In the genomic region with DNA sequence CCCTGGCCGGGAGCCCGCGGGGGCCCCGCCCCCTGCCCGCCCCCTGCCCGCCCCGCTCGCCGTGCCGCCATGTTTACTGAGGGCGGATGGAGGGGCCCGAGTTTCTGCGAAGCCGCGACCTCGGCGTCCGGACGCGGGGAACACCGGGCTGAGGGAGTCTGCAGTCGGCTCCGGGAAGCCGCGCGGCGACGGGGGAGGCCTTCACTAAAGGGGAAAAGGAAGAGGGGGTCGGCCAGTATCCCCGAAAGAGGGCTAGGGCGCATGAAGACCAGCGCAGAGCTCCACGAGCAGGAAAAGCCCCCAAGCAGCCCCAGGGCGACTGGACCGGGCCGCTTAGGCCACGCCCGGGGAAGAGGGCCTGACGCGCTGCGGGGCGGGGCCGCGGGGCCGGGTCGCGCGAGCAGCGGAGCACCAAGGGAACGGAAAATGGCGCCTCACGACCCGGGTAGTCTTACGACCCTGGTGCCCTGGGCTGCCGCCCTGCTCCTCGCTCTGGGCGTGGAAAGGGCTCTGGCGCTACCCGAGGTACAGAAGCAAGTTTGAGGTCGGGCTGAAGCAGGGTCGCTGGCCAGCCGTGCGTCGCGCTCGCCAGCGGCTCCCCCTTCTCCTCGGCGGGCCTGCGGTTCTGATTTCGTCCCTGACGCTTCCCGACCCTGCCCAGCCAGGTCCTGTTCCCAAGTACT, we compare ENCODE assay signal across 8 cellular contexts. TPM values are rescaled to one million over a fixed set of nuclear protein-coding genes. Genes with fewer than 3 reads are reported as not detected.
DNase-seq lines count a peak whose midpoint lies in the region; ATAC-seq and TF ChIP-seq lines count a peak whose summit lies in the region.

A gene with protein sequence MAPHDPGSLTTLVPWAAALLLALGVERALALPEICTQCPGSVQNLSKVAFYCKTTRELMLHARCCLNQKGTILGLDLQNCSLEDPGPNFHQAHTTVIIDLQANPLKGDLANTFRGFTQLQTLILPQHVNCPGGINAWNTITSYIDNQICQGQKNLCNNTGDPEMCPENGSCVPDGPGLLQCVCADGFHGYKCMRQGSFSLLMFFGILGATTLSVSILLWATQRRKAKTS (plus strand): TSS at position 99 of the 683 bp plus-strand sequence. CDS start 328 bp downstream, at position 427.
A gene (minus strand): TSS at position 326 of the 683 bp plus-strand sequence. CDS start 4,618 bp downstream, outside the sequence.

- peaks cover 39 to 45% of the 10 kb centered on the region in 2 experiments for H3K4me1 Mint-ChIP-seq in H9
- peaks cover 41 to 44% of the 10 kb centered on the region in 2 donors for H3K4me1 Mint-ChIP-seq in natural killer cell treated with Interleukin-12 subunit alpha and Interleukin-12 subunit beta and Interleukin-15 and Interleukin-18, amount 100 ng/mL, for 72 hours (ENCODE audit: low read depth in 2 of 2)

- peak within 1 kb of the TSS; percentile 96 for H3K14ac ChIP-seq in H9 (ENCODE audit: insufficient read depth, low read length)

- no peak for TF ChIP-seq CTCF in H9 (conservative IDR thresholded peaks at IDR 0.05)
- TF ChIP-seq CTCF in RWPE2 (IDR thresholded peaks at IDR 0.05; ENCODE audit: poor library complexity, severe bottlenecking) = no peak

- peak; percentile 85 for ATAC-seq in RWPE2 (ENCODE audit: low read depth)
- ATAC-seq in natural killer cell treated with Interleukin-12 subunit alpha and Interleukin-12 subunit beta and Interleukin-15 and Interleukin-18, amount 100 ng/mL, for 72 hours = peak; percentile 94 to 95

- no peak within 1 kb of the TSS for H3K4ac ChIP-seq in H9 (ENCODE audit: low read depth, low read length)

- H3K79me2 ChIP-seq in H9 (ENCODE audit: insufficient read depth, low read length) = no peaks in the 10 kb centered on the region

- peaks cover 26 to 59% (median 50%) of the 10 kb centered on the region in 3 experiments for H3K36me3 Mint-ChIP-seq in H9 (ENCODE audit: insufficient read depth in 1 of 3, low read depth in 3 of 3)
- H3K36me3 Mint-ChIP-seq in natural killer cell treated with Interleukin-12 subunit alpha and Interleukin-12 subunit beta and Interleukin-15 and Interleukin-18, amount 100 ng/mL, for 72 hours = peaks cover 16% of the 10 kb centered on the region

- peak within 1 kb of the TSS; percentile 13 for H3K56ac ChIP-seq in H9 (ENCODE audit: insufficient read length, low read depth, low read length)

- H3K9ac ChIP-seq in H9 (ENCODE audit: extremely low read depth, insufficient read length, low read length) = peak within 1 kb of the TSS; percentile 96

- H4K91ac ChIP-seq in H9 (ENCODE audit: insufficient read length, low read depth, low read length) = no peak within 1 kb of the TSS

- peaks cover 12% of the 10 kb centered on the region for H3K23me2 ChIP-seq in H9 (ENCODE audit: insufficient read length, low read depth, low read length, poor library complexity, severe bottlenecking)

- no peak within 1 kb of the TSS for H2BK120ac ChIP-seq in H9 (ENCODE audit: low read depth, low read length, poor library complexity, severe bottlenecking)

- H3K27me3 Mint-ChIP-seq in H9 (ENCODE audit: low read depth) = no peaks in the 10 kb centered on the region
- H3K27me3 Mint-ChIP-seq in natural killer cell treated with Interleukin-12 subunit alpha and Interleukin-12 subunit beta and Interleukin-15 and Interleukin-18, amount 100 ng/mL, for 72 hours = no peaks in the 10 kb centered on the region

- peak within 1 kb of the TSS; percentile 79 for H3K4me3 ChIP-seq in RWPE2 (ENCODE audit: severe bottlenecking)

- peak within 1 kb of the TSS; percentile 99 for H3K4me3 Mint-ChIP-seq in H9
- peak within 1 kb of the TSS; percentile 99 for H3K4me3 Mint-ChIP-seq in natural killer cell treated with Interleukin-12 subunit alpha and Interleukin-12 subunit beta and Interleukin-15 and Interleukin-18, amount 100 ng/mL, for 72 hours

- peak within 1 kb of the TSS; percentile 20 for H4K5ac ChIP-seq in H9 (ENCODE audit: insufficient read length, low read depth, low read length)

- H2AK5ac ChIP-seq in H9 (ENCODE audit: insufficient read length, low read length) = no peak within 1 kb of the TSS

- peak within 1 kb of the TSS; percentile 88 for H3K18ac ChIP-seq in H9 (ENCODE audit: insufficient read length, low read depth, low read length)

- no peak within 1 kb of the TSS for H2BK15ac ChIP-seq in H9 (ENCODE audit: low read depth, low read length)

- H3K9me3 ChIP-seq in H9 (ENCODE audit: control insufficient read depth, low read depth, low read length) (no peaks in the 10 kb centered on the region), RWPE2 (ENCODE audit: severe bottlenecking) (no peaks in the 10 kb centered on the region)

- peaks cover 54% of the 10 kb centered on the region for H3K36me3 ChIP-seq in RWPE2 (ENCODE audit: low read depth)

- DNase-seq in ELR (ENCODE audit: low read depth) (peak; percentile 90), H9 (peak; percentile 91), M059J (ENCODE audit: low read depth) (peak; percentile 83), RWPE2 (ENCODE audit: low spot score) (peak; percentile 85), fibroblast of peridontal ligament (ENCODE audit: extremely low read depth) (peak; percentile 82)
- DNase-seq in activated T-helper 9 cell treated with anti-CD3 and anti-CD28 coated beads, Interleukin-2, amount 50 U/mL, for 16 hours (ENCODE audit: low read depth) = peak; percentile 85
- peak; percentile 92 for DNase-seq in natural killer cell treated with Interleukin-12 subunit alpha and Interleukin-12 subunit beta and Interleukin-15 and Interleukin-18, amount 100 ng/mL, for 72 hours (ENCODE audit: low spot score)
- DNase-seq in stimulated activated naive CD4-positive, alpha-beta T cell treated with Interleukin-2 at 50 U/mL for 16 hours (lab: John Stamatoyannopoulos, UW) = peak; percentile 87

- no peak within 1 kb of the TSS for H2AFZ ChIP-seq in H9 (ENCODE audit: low read length)

- H2BK5ac ChIP-seq in H9 (ENCODE audit: insufficient read length, low read length) = peak within 1 kb of the TSS; percentile 21

- no peak within 1 kb of the TSS for H2BK20ac ChIP-seq in H9 (ENCODE audit: low read depth, low read length, poor library complexity, severe bottlenecking)

- H3K79me1 ChIP-seq in H9 (ENCODE audit: insufficient read depth, low read depth, low read length, poor library complexity, severe bottlenecking) = no peaks in the 10 kb centered on the region

- no peak within 1 kb of the TSS for H4K8ac ChIP-seq in H9 (replicated peaks; ENCODE audit: insufficient read length, low read depth, low read length)

- no peak within 1 kb of the TSS for H3T11ph ChIP-seq in H9 (ENCODE audit: low read length)

- no peaks in the 10 kb centered on the region for H3K27me3 ChIP-seq in H9 (ENCODE audit: insufficient read depth, low read length)
- no peaks in the 10 kb centered on the region for H3K27me3 ChIP-seq in RWPE2 (ENCODE audit: insufficient read depth, poor library complexity, severe bottlenecking)

- no peak within 1 kb of the TSS for H2BK12ac ChIP-seq in H9 (ENCODE audit: insufficient read length, low read depth, low read length)

- WGBS in H9 (ENCODE audit: extremely low coverage, insufficient read length, low lambda C conversion rate) = no CpG with 5 or more reads among the region's 73 CpGs

- peak within 1 kb of the TSS; percentile 38 for H3K27ac ChIP-seq in H9 (ENCODE audit: insufficient read length, low read depth, low read length)
- H3K27ac ChIP-seq in RWPE2 (ENCODE audit: poor library complexity, severe bottlenecking) = peak within 1 kb of the TSS; percentile 58

- peak within 1 kb of the TSS; percentile 99 to 100 (median 99) for H3K27ac Mint-ChIP-seq in H9
- H3K27ac Mint-ChIP-seq in natural killer cell treated with Interleukin-12 subunit alpha and Interleukin-12 subunit beta and Interleukin-15 and Interleukin-18, amount 100 ng/mL, for 72 hours = peak within 1 kb of the TSS; percentile 100

- H3K4me1 ChIP-seq in H9 (ENCODE audit: insufficient read depth, low read length) (no peaks in the 10 kb centered on the region), RWPE2 (ENCODE audit: insufficient read depth, poor library complexity, severe bottlenecking) (no peaks in the 10 kb centered on the region)

- H3K9me3 Mint-ChIP-seq in H9 = no peaks in the 10 kb centered on the region
- H3K9me3 Mint-ChIP-seq in natural killer cell treated with Interleukin-12 subunit alpha and Interleukin-12 subunit beta and Interleukin-15 and Interleukin-18, amount 100 ng/mL, for 72 hours = no peaks in the 10 kb centered on the region

- no peak within 1 kb of the TSS for H3K23ac ChIP-seq in H9 (ENCODE audit: insufficient read length, low read depth, low read length)

- H3K4me2 ChIP-seq in H9 (ENCODE audit: insufficient read depth, insufficient read length, low read length) = peak within 1 kb of the TSS; percentile 84

- H4K20me1 ChIP-seq in H9 (ENCODE audit: control insufficient read depth, insufficient read depth, insufficient read length) = no peaks in the 10 kb centered on the region

RNA-seq across cellular contexts. Expression of the first gene that starts in this region (rescaled TPM):
- total RNA-seq in H9 (2021) = 106 and 108 TPM in 2 replicates
- total RNA-seq in M059J (2014; rRNA removed; shearing (Covaris generic)) = 334 and 404 TPM in 2 replicates
- 10 to 100 TPM; 59.3 to 59.9 TPM for total RNA-seq in natural killer cell treated with Interleukin-12 subunit alpha and Interleukin-12 subunit beta and Interleukin-15 and Interleukin-18, amount 100 ng/mL, for 72 hours

RNA-seq across cellular contexts. Expression of the second gene that starts in this region (rescaled TPM):
- total RNA-seq in H9 (2021) = 112 and 122 TPM in 2 replicates
- 16.3 and 23.3 TPM in 2 replicates for total RNA-seq in M059J (2014; rRNA removed; shearing (Covaris generic))
- 100 to 1,000 TPM in 1 of 2 donors, 10 to 100 TPM in 1; 40.7 to 123 TPM for total RNA-seq in natural killer cell treated with Interleukin-12 subunit alpha and Interleukin-12 subunit beta and Interleukin-15 and Interleukin-18, amount 100 ng/mL, for 72 hours

Comparison
In these comparisons a context has a peak if more than half of its experiments do, and no peak if none do; other contexts are left out.
1. Peak in every context shown above with its lines: DNase-seq, ATAC-seq, H3K4me3 ChIP-seq and H3K27ac ChIP-seq.